Comparison of ENCODE assay signal across 7 cellular contexts in genomic region chr2:190760353-190761150, GRCh38.
DNase-seq lines count a peak whose midpoint lies in the region; ATAC-seq and TF ChIP-seq lines count a peak whose summit lies in the region.
"Not testable (repeated sequence)": the region's sequence is repeated elsewhere in the genome, so short reads cannot be mapped to it uniquely, and the experiment has no call there.

No MANE protein-coding gene starts in this region.

- 61% methylated on average over 17 of the region's 30 CpGs for WGBS in esophagus muscularis mucosa
- 96% methylated on average over 23 of the region's 30 CpGs for WGBS in mesenchymal stem cell
- 92% methylated on average over 21 of the region's 30 CpGs for WGBS in smooth muscle cell (ENCODE audit: low lambda C conversion rate)

- H3K27me3 ChIP-seq in esophagus muscularis mucosa; mesenchymal stem cell (ENCODE audit: control insufficient read depth in 1 of 2, insufficient read depth in 1 of 2, low read length in 2 of 2); smooth muscle cell (ENCODE audit: low read depth): not testable (repeated sequence)

- H3K9me3 Mint-ChIP-seq in Calu3 (ENCODE audit: low read depth, unreplicated experiment); activated CD4-positive, alpha-beta memory T cell treated with anti-CD3 and anti-CD28 coated beads for 36 hours; activated naive CD8-positive, alpha-beta T cell treated with anti-CD3 and anti-CD28 coated beads, Interleukin-2, amount 50 U/mL, for 24 hours: not testable (repeated sequence)

- H3K4me3 ChIP-seq in esophagus muscularis mucosa (peak overlapping the region; percentile 44 to 53 (median 46)), smooth muscle cell (peak overlapping the region; percentile 2)
- H3K4me3 ChIP-seq in mesenchymal stem cell (ENCODE audit: insufficient read depth in 1 of 2, low read depth in 1 of 2, low read length in 2 of 2), result not testable (repeated sequence)

- H3K4me1 ChIP-seq in esophagus muscularis mucosa; mesenchymal stem cell (ENCODE audit: control insufficient read depth, insufficient read depth, low read depth, low read length); smooth muscle cell (ENCODE audit: low read depth): not testable (repeated sequence)

- H3K27ac ChIP-seq in esophagus muscularis mucosa (replicated peaks in 1 of 4); mesenchymal stem cell (ENCODE audit: low read length, poor library complexity, severe bottlenecking): not testable (repeated sequence)
- peak overlapping the region; percentile 70 for H3K27ac ChIP-seq in smooth muscle cell (ENCODE audit: low read depth)

- not testable (repeated sequence) for H3K36me3 ChIP-seq in esophagus muscularis mucosa; mesenchymal stem cell (ENCODE audit: control insufficient read depth in 1 of 2, insufficient read depth in 2 of 2, low read depth in 1 of 2, low read length in 2 of 2); smooth muscle cell (ENCODE audit: low read depth)

- not testable (repeated sequence) for H3K9ac ChIP-seq in mesenchymal stem cell (ENCODE audit: low read length)
- peak overlapping the region; percentile 23 for H3K9ac ChIP-seq in smooth muscle cell (ENCODE audit: low read depth)

- H3K14ac ChIP-seq in mesenchymal stem cell (ENCODE audit: low read length in 2 of 2), result peak overlapping the region in 1 of 2 experiments; percentile 28

- not testable (repeated sequence) for ATAC-seq in activated naive CD8-positive, alpha-beta T cell treated with anti-CD3 and anti-CD28 coated beads, Interleukin-2, amount 50 U/mL, for 24 hours

- not testable (repeated sequence) for H3K4me3 Mint-ChIP-seq in Calu3 (ENCODE audit: low read depth, unreplicated experiment)
- peak overlapping the region; percentile 51 for H3K4me3 Mint-ChIP-seq in activated CD4-positive, alpha-beta memory T cell treated with anti-CD3 and anti-CD28 coated beads for 36 hours
- peak overlapping the region; percentile 22 for H3K4me3 Mint-ChIP-seq in activated naive CD8-positive, alpha-beta T cell treated with anti-CD3 and anti-CD28 coated beads, Interleukin-2, amount 50 U/mL, for 24 hours

- not testable (repeated sequence) for H3F3A ChIP-seq in smooth muscle cell (ENCODE audit: low read depth)

- H3K9me3 ChIP-seq in esophagus muscularis mucosa; mesenchymal stem cell (ENCODE audit: control insufficient read depth, low read length); smooth muscle cell (replicated peaks; ENCODE audit: low read depth): not testable (repeated sequence)

- H3K79me2 ChIP-seq in smooth muscle cell (ENCODE audit: low read depth), result not testable (repeated sequence)

- not testable (repeated sequence) for TF ChIP-seq CTCF in Calu3 (IDR thresholded peaks at IDR 0.05; ENCODE audit: unreplicated experiment); esophagus muscularis mucosa (IDR thresholded peaks at IDR 0.05); smooth muscle cell (IDR thresholded peaks at IDR 0.05; ENCODE audit: borderline replicate concordance, insufficient read depth, poor library complexity, severe bottlenecking)

- H4K91ac ChIP-seq in mesenchymal stem cell (ENCODE audit: low read length), result peak overlapping the region; percentile 50

- not testable (repeated sequence) for H3K36me3 Mint-ChIP-seq in Calu3 (ENCODE audit: insufficient read depth, unreplicated experiment); activated CD4-positive, alpha-beta memory T cell treated with anti-CD3 and anti-CD28 coated beads for 36 hours; activated naive CD8-positive, alpha-beta T cell treated with anti-CD3 and anti-CD28 coated beads, Interleukin-2, amount 50 U/mL, for 24 hours (ENCODE audit: low read depth)

- peak overlapping the region in 1 of 2 experiments; percentile 32 for H3K4ac ChIP-seq in mesenchymal stem cell (ENCODE audit: low read depth in 1 of 2, low read length in 2 of 2)

- CTCF ChIA-PET in Calu3 (lab: Charles Lee), result interaction anchor here (0.6 kb wide), 1 partner anchor 377 kb away, joined by 3 read pairs; no protein-coding TSS in a partner anchor
- CTCF ChIA-PET in activated CD4-positive, alpha-beta memory T cell treated with anti-CD3 and anti-CD28 coated beads for 36 hours (lab: Charles Lee), result not testable (repeated sequence)

- H3K27ac Mint-ChIP-seq in Calu3 (ENCODE audit: unreplicated experiment), result peak overlapping the region; percentile 58
- H3K27ac Mint-ChIP-seq in activated CD4-positive, alpha-beta memory T cell treated with anti-CD3 and anti-CD28 coated beads for 36 hours, result peak overlapping the region; percentile 18
- H3K27ac Mint-ChIP-seq in activated naive CD8-positive, alpha-beta T cell treated with anti-CD3 and anti-CD28 coated beads, Interleukin-2, amount 50 U/mL, for 24 hours, result not testable (repeated sequence)

- not testable (repeated sequence) for H3K27me3 Mint-ChIP-seq in Calu3 (ENCODE audit: unreplicated experiment); activated CD4-positive, alpha-beta memory T cell treated with anti-CD3 and anti-CD28 coated beads for 36 hours; activated naive CD8-positive, alpha-beta T cell treated with anti-CD3 and anti-CD28 coated beads, Interleukin-2, amount 50 U/mL, for 24 hours

- not testable (repeated sequence) for H3K23ac ChIP-seq in mesenchymal stem cell (ENCODE audit: low read length in 2 of 2)

- not testable (repeated sequence) for H4K8ac ChIP-seq in mesenchymal stem cell (ENCODE audit: low read length)

- not testable (repeated sequence) for TF ChIP-seq EP300 in esophagus muscularis mucosa (IDR thresholded peaks at IDR 0.05)

- not testable (repeated sequence) for H4K20me1 ChIP-seq in smooth muscle cell (ENCODE audit: low read depth)

- peak overlapping the region; percentile 52 for H2BK15ac ChIP-seq in mesenchymal stem cell (ENCODE audit: low read depth, poor library complexity, severe bottlenecking)

- TF ChIP-seq POLR2A in esophagus muscularis mucosa (IDR thresholded peaks at IDR 0.05; ENCODE audit: low read depth), result not testable (repeated sequence)

- BruUV-seq in Calu3 (replicated peaks; lab: Mats Ljungman, UMichigan), result not testable (repeated sequence)

- not testable (repeated sequence) for H2BK5ac ChIP-seq in mesenchymal stem cell (ENCODE audit: low read depth, low read length, poor library complexity, severe bottlenecking)

- H2BK12ac ChIP-seq in mesenchymal stem cell (ENCODE audit: low read length in 2 of 2), result peak overlapping the region; percentile 84 to 86

- intact Hi-C loops in Calu3 (cut with micrococcal nuclease; ENCODE audit: unreplicated experiment); esophagus muscularis mucosa (cut with DNase I): not testable (repeated sequence)
- intact Hi-C loops in activated CD4-positive, alpha-beta memory T cell treated with anti-CD3 and anti-CD28 coated beads for 36 hours (cut with micrococcal nuclease), result loop anchor here (5.0 to 10.0 kb wide), 2 partner anchors 113 to 356 kb away; partner anchors contain the start of genes MFSD6 and NAB1

- H2AK5ac ChIP-seq in mesenchymal stem cell (ENCODE audit: low read length, severe bottlenecking), result not testable (repeated sequence)

- peaks cover 25% of the 10 kb centered on the region for H3K4me1 Mint-ChIP-seq in Calu3 (ENCODE audit: low read depth, unreplicated experiment)
- H3K4me1 Mint-ChIP-seq in activated CD4-positive, alpha-beta memory T cell treated with anti-CD3 and anti-CD28 coated beads for 36 hours (ENCODE audit: low read depth), result peaks cover 39% of the 10 kb centered on the region
- peaks cover 48% of the 10 kb centered on the region for H3K4me1 Mint-ChIP-seq in activated naive CD8-positive, alpha-beta T cell treated with anti-CD3 and anti-CD28 coated beads, Interleukin-2, amount 50 U/mL, for 24 hours

- DNase-seq in Calu3; activated CD4-positive, alpha-beta memory T cell treated with anti-CD3 and anti-CD28 coated beads for 36 hours; activated naive CD8-positive, alpha-beta T cell treated with anti-CD3 and anti-CD28 coated beads, Interleukin-2, amount 50 U/mL, for 24 hours; esophagus muscularis mucosa (ENCODE audit: extremely low spot score); smooth muscle cell (lab: John Stamatoyannopoulos, UW; ENCODE audit: unreplicated experiment): not testable (repeated sequence)
- DNase-seq in RPMI7951 (ENCODE audit: low read depth), result peak; percentile 22
- peak; percentile 22 for DNase-seq in mesenchymal stem cell

- H2BK120ac ChIP-seq in mesenchymal stem cell (ENCODE audit: low read depth, low read length), result not testable (repeated sequence)

- not testable (repeated sequence) for H3K79me1 ChIP-seq in mesenchymal stem cell (replicated peaks; ENCODE audit: low read length, poor library complexity, severe bottlenecking)

- H2AFZ ChIP-seq in mesenchymal stem cell (ENCODE audit: low read depth, low read length); smooth muscle cell (ENCODE audit: low read depth): not testable (repeated sequence)

- H3K4me2 ChIP-seq in mesenchymal stem cell (ENCODE audit: low read length, poor library complexity, severe bottlenecking), result not testable (repeated sequence)
- peak overlapping the region; percentile 8 for H3K4me2 ChIP-seq in smooth muscle cell

- POLR2A ChIA-PET in activated CD4-positive, alpha-beta memory T cell treated with anti-CD3 and anti-CD28 coated beads for 36 hours (lab: Charles Lee), result not testable (repeated sequence)

- peak overlapping the region; percentile 34 to 54 for H3K18ac ChIP-seq in mesenchymal stem cell (ENCODE audit: low read depth in 1 of 2, low read length in 2 of 2)
